ENCODE assay signal across 2 cellular contexts in the genomic region with DNA sequence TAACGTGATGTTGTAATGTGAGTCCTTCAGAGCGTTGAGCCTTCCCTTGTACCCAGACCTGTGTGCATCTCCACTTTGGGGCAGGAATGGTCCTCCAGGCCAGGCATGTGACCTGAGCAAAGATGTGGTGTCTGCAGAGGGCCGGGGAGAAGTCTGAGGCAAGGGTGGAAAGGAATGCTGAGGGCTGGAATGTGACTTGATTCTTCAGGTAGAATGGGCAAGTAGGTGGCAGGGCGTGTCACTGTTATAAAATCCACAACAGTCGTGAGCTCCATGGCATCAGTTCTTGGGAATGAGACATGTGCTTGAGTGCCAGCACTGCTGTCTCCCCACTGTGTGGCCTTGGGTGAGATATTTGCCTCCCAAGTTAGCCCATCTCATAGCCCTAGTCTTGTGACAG.
TF ChIP-seq lines count a peak whose summit lies in the region.

No MANE protein-coding gene starts in this region.

TF ChIP-seq in GM12891, 5 proteins besides CTCF, POLR2A, EP300 and RAD21:
- TF ChIP-seq POU2F2 (IDR thresholded peaks at IDR 0.05; ENCODE audit: low read depth, low read length), result no peak
- no peak for TF ChIP-seq POLR2AphosphoS5 (IDR thresholded peaks at IDR 0.05; ENCODE audit: low read depth, low read length)
- TF ChIP-seq TAF1 (IDR thresholded peaks at IDR 0.05; ENCODE audit: low read depth, low read length), result no peak
- TF ChIP-seq SPI1 (IDR thresholded peaks at IDR 0.05; ENCODE audit: low read depth, low read length), result no peak
- no peak for TF ChIP-seq PAX5 (IDR thresholded peaks at IDR 0.05; ENCODE audit: insufficient read depth, low read length, severe bottlenecking)
TF ChIP-seq in GM12891: peak in this region for 0.

TF ChIP-seq in IMR-90, 13 proteins besides CTCF, POLR2A, EP300 and RAD21:
- TF ChIP-seq ELK1 (IDR thresholded peaks at IDR 0.05; ENCODE audit: borderline replicate concordance, low read depth, low read length), result no peak
- TF ChIP-seq BHLHE40 (IDR thresholded peaks at IDR 0.05; ENCODE audit: low read depth, low read length), result no peak
- no peak for TF ChIP-seq CHD1 (IDR thresholded peaks at IDR 0.05; ENCODE audit: low read depth, low read length)
- TF ChIP-seq RFX5 (IDR thresholded peaks at IDR 0.05; ENCODE audit: low read depth, low read length), result no peak
- TF ChIP-seq, protein P1, sequence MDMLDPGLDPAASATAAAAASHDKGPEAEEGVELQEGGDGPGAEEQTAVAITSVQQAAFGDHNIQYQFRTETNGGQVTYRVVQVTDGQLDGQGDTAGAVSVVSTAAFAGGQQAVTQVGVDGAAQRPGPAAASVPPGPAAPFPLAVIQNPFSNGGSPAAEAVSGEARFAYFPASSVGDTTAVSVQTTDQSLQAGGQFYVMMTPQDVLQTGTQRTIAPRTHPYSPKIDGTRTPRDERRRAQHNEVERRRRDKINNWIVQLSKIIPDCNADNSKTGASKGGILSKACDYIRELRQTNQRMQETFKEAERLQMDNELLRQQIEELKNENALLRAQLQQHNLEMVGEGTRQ (IDR thresholded peaks at IDR 0.05; ENCODE audit: low read depth, low read length), result no peak
- no peak for TF ChIP-seq NFE2L2 (IDR thresholded peaks at IDR 0.05; ENCODE audit: low read depth, low read length)
- TF ChIP-seq MAFK (IDR thresholded peaks at IDR 0.05; ENCODE audit: low read depth, low read length), result no peak
- no peak for TF ChIP-seq MAZ (IDR thresholded peaks at IDR 0.05; ENCODE audit: borderline replicate concordance, low read depth, low read length)
